1 cellular context compared by ENCODE assay signal in genomic region chr17:18732438-18732837, GRCh38.
TF ChIP-seq lines count a peak whose summit lies in the region.

No MANE protein-coding gene starts in this region.

TF ChIP-seq in IMR-90, 13 proteins besides CTCF, POLR2A, EP300 and RAD21:
- TF ChIP-seq CEBPB (IDR thresholded peaks at IDR 0.05; ENCODE audit: low read depth, low read length) = peak; percentile 24; the same call in 1 of the 2 replicates
